In the genomic region with DNA sequence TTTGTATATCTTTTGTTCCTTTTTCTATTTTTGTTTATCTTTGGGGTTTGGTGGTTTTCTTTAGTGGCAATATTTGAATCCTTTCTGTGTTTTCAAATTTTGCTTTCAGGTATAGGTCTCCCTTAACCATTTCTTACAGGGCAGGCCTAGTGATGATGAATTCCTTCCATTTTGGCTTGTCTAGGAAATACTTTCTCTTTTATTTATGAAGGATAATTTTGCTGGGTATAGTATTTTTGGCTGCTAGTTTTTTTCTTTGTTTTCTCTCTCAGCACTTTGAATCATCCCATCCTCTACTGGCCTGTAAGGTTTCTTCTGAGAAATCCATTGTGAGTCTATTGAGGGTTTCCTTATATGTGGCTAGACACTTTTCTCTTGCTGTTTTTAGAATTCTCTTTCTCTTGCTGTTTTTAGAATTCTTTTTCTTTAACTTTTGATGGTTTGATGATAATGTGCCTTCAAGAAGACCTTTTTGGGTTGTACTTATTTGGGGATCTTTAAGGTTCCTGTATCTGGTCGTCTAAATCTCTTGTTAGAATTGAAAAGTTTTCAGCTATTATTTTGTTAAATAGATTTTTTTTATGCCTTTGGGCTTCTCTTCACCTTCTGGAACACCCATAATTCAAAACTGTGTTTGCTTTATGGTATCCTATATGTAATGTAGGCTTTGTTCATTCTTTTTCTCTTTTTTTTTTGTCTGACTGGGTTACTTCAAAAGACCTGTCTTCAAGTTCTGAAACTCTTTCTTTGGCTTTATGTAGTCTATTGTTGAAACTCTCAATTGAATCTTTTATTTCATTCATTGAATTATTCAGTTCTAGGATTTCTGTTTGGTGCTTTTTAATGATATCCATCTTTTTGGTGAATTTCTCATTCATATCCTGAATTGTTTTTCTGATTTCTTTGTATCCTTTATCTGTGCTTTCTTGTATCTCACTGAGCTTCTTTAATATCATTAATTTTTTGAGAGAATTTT, we compare ENCODE assay signal across 25 cellular contexts. TPM values are rescaled to one million over a fixed set of nuclear protein-coding genes. Genes with fewer than 3 reads are reported as not detected.
"Had no signal": no experiment of that assay in that cellular context is flagged by ENCODE, and none has a peak within 500 bp of the region (broad histone marks: within the 10 kb centered on the region; RNA-seq: fewer than 3 reads in every experiment).

No MANE protein-coding gene starts in this region.

- H3K9me3 ChIP-seq: ovary had no signal

- ATAC-seq: left colon; naive thymus-derived CD4-positive, alpha-beta T cell; natural killer cell treated with Interleukin-12 subunit alpha and Interleukin-12 subunit beta and Interleukin-15 and Interleukin-18, amount 100 ng/mL, for 72 hours; sciatic nerve; stimulated activated effector memory CD8-positive, alpha-beta T cell treated with anti-CD3 and anti-CD28 coated beads, Interleukin-12 subunit alpha, Interleukin-12 subunit beta, amount 100 ng/mL, for 72 hours; stimulated activated naive CD8-positive, alpha-beta T cell treated with anti-CD3 and anti-CD28 coated beads, Interleukin-15, amount 100 ng/mL, for 72 hours had no signal

- H3K36me3 ChIP-seq: left ventricle myocardium inferior, ovary, right atrium auricular region, transverse colon, upper lobe of left lung, vagina had no signal

- H3K4me1 ChIP-seq: left ventricle myocardium inferior, right atrium auricular region, transverse colon, upper lobe of left lung, vagina had no signal

- DNase-seq: hypothalamus; immature natural killer cell; kidney; left colon; left ventricle myocardium inferior; mesendoderm; naive thymus-derived CD4-positive, alpha-beta T cell; ovary; stimulated activated CD4-positive, alpha-beta T cell treated with anti-CD3 and anti-CD28 coated beads, Interleukin-12 subunit alpha, Interleukin-12 subunit beta, amount 100 ng/mL, for 4 hours; stimulated activated CD4-positive, alpha-beta T cell treated with anti-CD3 and anti-CD28 coated beads, Interleukin-15, amount 100 ng/mL, for 24 hours; stimulated activated CD4-positive, alpha-beta T cell treated with anti-CD3 and anti-CD28 coated beads, Interleukin-4, amount 100 ng/mL, for 24 hours; stimulated activated naive CD4-positive, alpha-beta T cell; stimulated activated naive CD8-positive, alpha-beta T cell treated with anti-CD3 and anti-CD28 coated beads, Interleukin-15, amount 100 ng/mL, for 72 hours; substantia nigra; transverse colon; upper lobe of left lung had no signal

- H3K4me3 ChIP-seq: left ventricle myocardium inferior, lung, ovary, right atrium auricular region, skin epidermis, transverse colon, upper lobe of left lung, vagina had no signal

- H3K27ac ChIP-seq: left ventricle myocardium inferior, ovary, right atrium auricular region, skin epidermis, transverse colon, upper lobe of left lung, vagina had no signal

- H3K27me3 ChIP-seq: ovary, right atrium auricular region, transverse colon, upper lobe of left lung, vagina had no signal

RNA-seq across cellular contexts. Expression of a gene that starts 24.5 kb away (rescaled TPM):
- total RNA-seq: mononuclear cell; naive thymus-derived CD4-positive, alpha-beta T cell; natural killer cell treated with Interleukin-12 subunit alpha and Interleukin-12 subunit beta and Interleukin-15 and Interleukin-18, amount 100 ng/mL, for 72 hours had no signal
- polyA plus RNA-seq: immature natural killer cell; naive thymus-derived CD4-positive, alpha-beta T cell; neural cell had no signal

RNA-seq across cellular contexts. Expression of a gene that starts 38.5 kb away (rescaled TPM):
- polyA plus RNA-seq: immature natural killer cell; naive thymus-derived CD4-positive, alpha-beta T cell had no signal
